Comparison of ENCODE assay signal across 8 cellular contexts in the genomic region with DNA sequence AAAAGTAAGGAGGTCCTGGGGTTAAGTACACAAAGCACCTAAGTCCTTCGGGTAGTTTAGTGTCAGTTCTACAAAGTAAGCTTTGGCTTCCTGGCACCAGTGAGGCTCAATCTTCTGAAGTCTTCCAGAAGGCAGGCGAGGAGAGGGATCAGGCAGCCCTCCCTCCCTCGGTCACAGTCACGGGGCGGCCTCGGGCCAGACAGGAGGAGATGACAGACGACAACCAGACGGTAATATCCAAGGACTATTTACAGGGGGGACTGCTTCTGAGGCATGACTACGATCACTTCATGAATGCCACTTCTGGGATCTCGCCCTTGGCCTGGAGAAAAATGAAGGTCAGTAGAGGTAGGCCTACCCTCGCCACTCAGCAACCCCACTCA. TPM values are rescaled to one million over a fixed set of nuclear protein-coding genes. Genes with fewer than 3 reads are reported as not detected.
A peak's percentile ranks its signal among the peaks of the same experiment; 100 is the strongest.
DNase-seq lines count a peak whose midpoint lies in the region; ATAC-seq and TF ChIP-seq lines count a peak whose summit lies in the region.

No MANE protein-coding gene starts in this region.

- H3K27me3 Mint-ChIP-seq in nephron (ENCODE audit: low read depth) = no peaks in the 10 kb centered on the region

- peak overlapping the region; percentile 92 to 97 (median 96) for H3K27ac Mint-ChIP-seq in nephron

- H3K4me1 Mint-ChIP-seq in nephron = peaks cover 31% of the 10 kb centered on the region

- DNase-seq in ELF-1 (ENCODE audit: low read depth, low spot score) = peak; percentile 68
- DNase-seq in NT2/D1 (ENCODE audit: low read depth, low spot score) = no peak
- no peak for DNase-seq in effector memory CD4-positive, alpha-beta T cell
- no peak for DNase-seq in NCI-H345 treated with DMSO at 0.1 percent for 48 hours (lab: John Stamatoyannopoulos, UW; ENCODE audit: unreplicated experiment)
- DNase-seq in activated CD4-positive, CD25-positive, alpha-beta regulatory T cell (lab: John Stamatoyannopoulos, UW) = no peak
- no peak for DNase-seq in foreskin keratinocyte
- no peak for DNase-seq in NCI-H2081 treated with DMSO at 0.1 percent for 48 hours (lab: John Stamatoyannopoulos, UW)

- H3K27ac ChIP-seq in effector memory CD4-positive, alpha-beta T cell (ENCODE audit: insufficient read depth, low read length, poor library complexity, severe bottlenecking) = peak overlapping the region; percentile 80
- no peak overlapping the region for H3K27ac ChIP-seq in foreskin keratinocyte

- peaks cover 3% of the 10 kb centered on the region for H3K4me1 ChIP-seq in NT2/D1 (ENCODE audit: insufficient read depth, insufficient read length)
- H3K4me1 ChIP-seq in effector memory CD4-positive, alpha-beta T cell (ENCODE audit: control insufficient read depth, insufficient read depth, low read length, poor library complexity, severe bottlenecking) = peaks cover 31% of the 10 kb centered on the region
- no peaks in the 10 kb centered on the region for H3K4me1 ChIP-seq in foreskin keratinocyte

- peaks cover 53% of the 10 kb centered on the region for H3K36me3 Mint-ChIP-seq in nephron (ENCODE audit: low read depth)

- H3K9me3 ChIP-seq in NT2/D1 (ENCODE audit: insufficient read depth, low read length) = no peaks in the 10 kb centered on the region
- no peaks in the 10 kb centered on the region for H3K9me3 ChIP-seq in effector memory CD4-positive, alpha-beta T cell (ENCODE audit: control insufficient read depth, low read length)

- H3K27me3 ChIP-seq in NT2/D1 (ENCODE audit: insufficient read depth, insufficient read length) (no peaks in the 10 kb centered on the region), foreskin keratinocyte (no peaks in the 10 kb centered on the region)
- H3K27me3 ChIP-seq in effector memory CD4-positive, alpha-beta T cell (replicated peaks; ENCODE audit: control insufficient read depth, insufficient read depth, low read length, poor library complexity, severe bottlenecking) = no peaks in the 10 kb centered on the region

- H3K9ac ChIP-seq in NT2/D1 (ENCODE audit: insufficient read length, low read depth) = peak overlapping the region; percentile 66

- no peak for ATAC-seq in foreskin keratinocyte

- TF ChIP-seq CTCF in nephron (IDR thresholded peaks at IDR 0.05; ENCODE audit: unreplicated experiment in 3 of 3) (no peak), foreskin keratinocyte (conservative IDR thresholded peaks at IDR 0.05) (no peak)

- peaks cover 79% of the 10 kb centered on the region for H3K36me3 ChIP-seq in NT2/D1 (ENCODE audit: insufficient read depth, insufficient read length, low read length)
- peaks cover 41% of the 10 kb centered on the region for H3K36me3 ChIP-seq in effector memory CD4-positive, alpha-beta T cell (ENCODE audit: control insufficient read depth, insufficient read depth, low read length)

- H3K9me3 Mint-ChIP-seq in nephron = no peaks in the 10 kb centered on the region

- H3K4me3 ChIP-seq in NT2/D1 (ENCODE audit: insufficient read length, low read depth) = peak overlapping the region; percentile 98
- peak overlapping the region; percentile 90 for H3K4me3 ChIP-seq in effector memory CD4-positive, alpha-beta T cell (ENCODE audit: insufficient read depth, low read depth, low read length, poor library complexity, severe bottlenecking)

- H3K4me3 Mint-ChIP-seq in nephron = peak overlapping the region; percentile 92 to 96 (median 95)

RNA-seq across cellular contexts. Expression of a gene that starts 0.4 kb away (rescaled TPM):
- 14.2 and 14.7 TPM in 2 replicates for total RNA-seq in foreskin keratinocyte
- polyA plus RNA-seq in foreskin keratinocyte = 21.6 and 21.9 TPM in 2 replicates

RNA-seq across cellular contexts. Expression of a gene that starts 5.0 kb away (rescaled TPM):
- 55.0 and 56.3 TPM in 2 replicates for total RNA-seq in foreskin keratinocyte
- polyA plus RNA-seq in foreskin keratinocyte = 68.4 and 74.5 TPM in 2 replicates

RNA-seq across cellular contexts. Expression of a gene that starts 13.1 kb away (rescaled TPM):
- 38.3 and 42.5 TPM in 2 replicates for total RNA-seq in foreskin keratinocyte
- polyA plus RNA-seq in foreskin keratinocyte = 54.7 and 55.7 TPM in 2 replicates

RNA-seq across cellular contexts. Expression of a gene that starts 21.0 kb away (rescaled TPM):
- total RNA-seq in foreskin keratinocyte = 17.2 TPM in 2 replicates
- polyA plus RNA-seq in foreskin keratinocyte = 14.8 and 16.6 TPM in 2 replicates

RNA-seq across cellular contexts. Expression of a gene that starts 30.8 kb away (rescaled TPM):
- total RNA-seq in foreskin keratinocyte = 101 and 109 TPM in 2 replicates
- polyA plus RNA-seq in foreskin keratinocyte = 150 and 162 TPM in 2 replicates
